In the genomic region with DNA sequence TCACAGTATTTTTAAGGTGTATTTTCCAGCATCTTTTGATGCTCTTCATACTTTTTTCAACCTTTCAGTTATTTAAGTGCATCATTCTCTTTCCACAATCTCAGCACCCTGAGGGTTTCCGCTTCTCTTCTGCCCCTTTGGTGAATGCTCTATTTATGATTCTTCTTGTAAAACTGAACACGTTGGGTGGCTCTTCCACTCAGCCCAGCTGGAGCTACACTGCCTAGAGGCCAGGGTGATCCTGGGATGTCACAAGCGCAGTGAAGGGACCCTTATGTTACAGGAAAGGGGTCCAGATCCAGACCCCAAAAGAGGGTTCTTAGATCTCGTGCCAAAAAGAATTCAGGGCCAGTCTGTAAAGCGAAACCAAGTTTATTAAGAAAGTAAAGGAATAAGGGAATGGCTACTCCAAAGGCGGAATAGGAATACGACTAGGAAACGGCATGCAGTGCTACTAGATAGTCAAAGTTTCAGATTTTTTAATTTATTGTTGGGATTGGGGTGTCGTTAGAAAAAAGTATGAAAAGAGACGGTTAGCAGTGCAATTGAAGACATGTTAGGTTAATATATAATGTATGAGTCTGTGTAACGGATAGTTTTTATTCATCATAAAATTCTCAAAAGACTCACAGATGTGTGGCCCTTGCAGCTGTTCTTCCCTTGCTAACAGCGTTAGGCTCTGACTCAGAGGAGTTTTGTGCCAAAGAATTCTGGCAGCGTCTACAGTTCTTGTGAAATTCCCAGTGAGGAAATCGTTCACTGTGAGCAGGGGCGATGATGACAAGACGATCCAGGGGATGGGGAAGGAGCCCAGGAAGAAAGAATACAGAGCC, we compare ENCODE assay signal across 9 cellular contexts. TPM values are rescaled to one million over a fixed set of nuclear protein-coding genes. Genes with fewer than 3 reads are reported as not detected.
DNase-seq lines count a peak whose midpoint lies in the region; ATAC-seq and TF ChIP-seq lines count a peak whose summit lies in the region.
"Had no signal": no experiment of that assay in that cellular context is flagged by ENCODE, and none has a peak within 500 bp of the region (broad histone marks: within the 10 kb centered on the region; RNA-seq: fewer than 3 reads in every experiment).

No MANE protein-coding gene starts in this region.

- H3K4me2 ChIP-seq in OCI-LY7 (ENCODE audit: low read length) = no peak overlapping the region

- H3K36me3 Mint-ChIP-seq in HFFc6 (ENCODE audit: low read depth) (no peaks in the 10 kb centered on the region), T-helper 17 cell (ENCODE audit: low read depth) (no peaks in the 10 kb centered on the region)
- H3K36me3 Mint-ChIP-seq: naive B cell had no signal

- CTCF ChIA-PET in OCI-LY7 (lab: Charles Lee; ENCODE audit: unreplicated experiment) = no interaction called here

- H3K27me3 Mint-ChIP-seq in HFFc6 (ENCODE audit: insufficient read depth) (peaks cover 8% of the 10 kb centered on the region), T-helper 17 cell (no peaks in the 10 kb centered on the region)

- ATAC-seq in HG03095 (IDR thresholded peaks at IDR 0.05; ENCODE audit: unreplicated experiment) (no peak), T-helper 17 cell (no peak)

- no peaks in the 10 kb centered on the region for H3K9me2 ChIP-seq in OCI-LY7 (ENCODE audit: insufficient read depth, low read length)

- no peaks in the 10 kb centered on the region for H3K79me2 ChIP-seq in OCI-LY7 (ENCODE audit: insufficient read depth, low read depth, low read length)

- no TSS peak for BruUV-seq in OCI-LY7 (replicated peaks; lab: Mats Ljungman, UMichigan)

- H3K4me3 Mint-ChIP-seq in HFFc6 (peak overlapping the region; percentile 75), T-helper 17 cell (no peak overlapping the region)
- H3K4me3 Mint-ChIP-seq: naive B cell had no signal

- peak; percentile 93 for DNase-seq in HFFc6
- DNase-seq in anterior cingulate cortex (lab: John Stamatoyannopoulos, UW) = peak in 49 of 58 donors; percentile 10 to 87 (median 49)
- DNase-seq in hepatic stellate cell (ENCODE audit: low spot score) = peak; percentile 87
- DNase-seq in stomach = peak; percentile 73
- DNase-seq in OCI-LY7 (ENCODE audit: low spot score) = no peak
- DNase-seq in T-helper 17 cell = no peak
- DNase-seq in GM10266 (ENCODE audit: extremely low spot score) = no peak
- DNase-seq: naive B cell had no signal

- H2AFZ ChIP-seq in OCI-LY7 (ENCODE audit: low read length) = no peak overlapping the region

- no peaks in the 10 kb centered on the region for H4K20me1 ChIP-seq in OCI-LY7 (ENCODE audit: insufficient read depth, low read length)

- no peaks in the 10 kb centered on the region for H3K9me3 Mint-ChIP-seq in HFFc6

- POLR2A ChIA-PET in OCI-LY7 (lab: Charles Lee) = interaction anchor here (0.9 kb wide), 1 partner anchor 52 kb away, joined by 3 read pairs; no protein-coding TSS in a partner anchor

- 44 to 64% (median 51%) methylated on average over 16 of the region's 16 CpGs for WGBS in stomach, 5 donors

- H3K4me1 ChIP-seq in stomach = peaks cover 0 to 12% (median 5%) of the 10 kb centered on the region in 4 donors
- peaks cover 24% of the 10 kb centered on the region for H3K4me1 ChIP-seq in OCI-LY7 (ENCODE audit: insufficient read depth, low read length, poor library complexity, severe bottlenecking)

- H3K27ac ChIP-seq in stomach = peak overlapping the region in 3 of 5 donors; percentile 65 to 76 (median 75)
- no peak overlapping the region for H3K27ac ChIP-seq in OCI-LY7 (ENCODE audit: low read depth, low read length, poor library complexity, severe bottlenecking)

- peaks cover 13% of the 10 kb centered on the region for H3K4me1 Mint-ChIP-seq in HFFc6 (ENCODE audit: low read depth)
- H3K4me1 Mint-ChIP-seq in T-helper 17 cell = peaks cover 3% of the 10 kb centered on the region

- intact Hi-C loops in stomach (cut with DNase I; ENCODE audit: low total_unique reads) = loop anchor here (10.0 kb wide), 1 partner anchor 45 kb away; no protein-coding TSS in a partner anchor
- intact Hi-C loops in OCI-LY7 (cut with micrococcal nuclease; ENCODE audit: unreplicated experiment) = no loop called here

- TF ChIP-seq POLR2A in stomach (IDR thresholded peaks at IDR 0.05) = no peak

- TF ChIP-seq CTCF in HFFc6 (IDR thresholded peaks at IDR 0.05) (no peak), stomach (IDR thresholded peaks at IDR 0.05) (no peak), OCI-LY7 (conservative IDR thresholded peaks at IDR 0.05; ENCODE audit: low read length) (no peak), GM10266 (IDR thresholded peaks at IDR 0.05; ENCODE audit: control insufficient read depth, insufficient read depth, low read depth, missing control alignments) (no peak)

- no peaks in the 10 kb centered on the region for H3K9me3 ChIP-seq in stomach
- no peaks in the 10 kb centered on the region for H3K9me3 ChIP-seq in OCI-LY7 (ENCODE audit: low read length)
- no peaks in the 10 kb centered on the region for H3K9me3 ChIP-seq in T-helper 17 cell (ENCODE audit: control insufficient read depth, low read length, poor library complexity, severe bottlenecking)

- H3K27me3 ChIP-seq in stomach = no peaks in the 10 kb centered on the region

- H3K36me3 ChIP-seq in stomach (no peaks in the 10 kb centered on the region), OCI-LY7 (ENCODE audit: insufficient read depth, low read length) (no peaks in the 10 kb centered on the region)

- TF ChIP-seq EP300 in stomach (IDR thresholded peaks at IDR 0.05) = no peak

- H3K4me3 ChIP-seq in stomach = no peak overlapping the region
- no peak overlapping the region for H3K4me3 ChIP-seq in OCI-LY7 (ENCODE audit: low read depth, low read length, poor library complexity, severe bottlenecking)

- peak overlapping the region; percentile 61 for H3K27ac Mint-ChIP-seq in HFFc6
- no peak overlapping the region for H3K27ac Mint-ChIP-seq in T-helper 17 cell

RNA-seq across cellular contexts. Expression of gene ERVH48-1, which starts 14.4 kb away (rescaled TPM):
- total RNA-seq in HFFc6 (2021; fragmentation: NEBNext Ultra II Directional; extraction: Animal tissue kit (Norgen Biotek cat#: 25700)) = not detected
- total RNA-seq in stomach = under 1 TPM in 1 of 5 donors, not detected in 4; 0.55 TPM
- polyA plus RNA-seq in stomach = not detected
- total RNA-seq in OCI-LY7 (2014; rRNA removed; shearing (Covaris generic)) = 0.09 TPM in 1 of 2 replicates, not detected in the other
- not detected in 2 replicates for total RNA-seq in OCI-LY7 (2022)
- total RNA-seq in T-helper 17 cell = not detected

RNA-seq across cellular contexts. Expression of gene PKNOX1, which starts 34.6 kb away (rescaled TPM):
- 10 to 100 TPM; 16.6 to 22.5 (median 19.2) TPM for total RNA-seq in HFFc6 (2021; fragmentation: NEBNext Ultra II Directional; extraction: Animal tissue kit (Norgen Biotek cat#: 25700))
- total RNA-seq in stomach = 10 to 100 TPM in 4 of 5 donors, 1 to 10 TPM in 1; 4.9 to 88.7 (median 16.5) TPM
- polyA plus RNA-seq in stomach = 10 to 100 TPM in 1 of 3 donors, 1 to 10 TPM in 2; 8.2 to 14.4 (median 9.1) TPM
- total RNA-seq in OCI-LY7 (2014; rRNA removed; shearing (Covaris generic)) = 23.7 and 25.5 TPM in 2 replicates
- 23.4 and 32.9 TPM in 2 replicates for total RNA-seq in OCI-LY7 (2022)
- 10 to 100 TPM; 11.5 to 15.3 TPM for total RNA-seq in T-helper 17 cell

RNA-seq across cellular contexts. Expression of gene NDUFV3, which starts 46.7 kb away (rescaled TPM):
- 10 to 100 TPM; 54.3 to 63.0 (median 57.0) TPM for total RNA-seq in HFFc6 (2021; fragmentation: NEBNext Ultra II Directional; extraction: Animal tissue kit (Norgen Biotek cat#: 25700))
- total RNA-seq in stomach (10 to 100 TPM; 33.9 to 51.3 (median 42.3) TPM), OCI-LY7 (2022) (28.2 and 29.4 TPM in 2 replicates), T-helper 17 cell (10 to 100 TPM; 17.8 to 18.0 TPM)
- polyA plus RNA-seq in stomach = 10 to 100 TPM; 19.2 to 19.6 (median 19.3) TPM
- total RNA-seq in OCI-LY7 (2014; rRNA removed; shearing (Covaris generic)) = 23.1 and 40.8 TPM in 2 replicates

Comparison
In these comparisons a context has a peak if more than half of its experiments do, and no peak if none do; other contexts are left out.
1. DNase-seq: peak in HFFc6 (single experiment), anterior cingulate cortex (49 of 58), hepatic stellate cell (single experiment) and stomach (single experiment); none in OCI-LY7 (single experiment), T-helper 17 cell (0 of 3) and GM10266 (single experiment).